ENCODE assay signal across 1 cellular context in genomic region chr14:76810953-76811400, GRCh38.
A peak's percentile ranks its signal among the peaks of the same experiment; 100 is the strongest.
TF ChIP-seq lines count a peak whose summit lies in the region.

No MANE protein-coding gene starts in this region.

TF ChIP-seq in HepG2, 621 proteins besides CTCF, POLR2A, EP300 and RAD21 (continued from another document):
- TF ChIP-seq SOX13 (IDR thresholded peaks at IDR 0.05) = no peak
- TF ChIP-seq SOX13 (CRISPR knock-in tag; conservative IDR thresholded peaks at IDR 0.05 in 1 of 2, IDR thresholded peaks at IDR 0.05 in 1 of 2) = 0 out of 4 replicates have a peak, but pooled peaks of 1 of the 2 experiments have one; percentile 28
- TF ChIP-seq SIX1 (CRISPR knock-in tag; IDR thresholded peaks at IDR 0.05; ENCODE audit: borderline replicate concordance) = no peak
- TF ChIP-seq FOXJ3 (CRISPR knock-in tag; IDR thresholded peaks at IDR 0.05; ENCODE audit: borderline replicate concordance) = 0 out of 2 replicates have a peak, but pooled peaks have one; percentile 37
